ENCODE assay signal across 11 cellular contexts in the genomic region with DNA sequence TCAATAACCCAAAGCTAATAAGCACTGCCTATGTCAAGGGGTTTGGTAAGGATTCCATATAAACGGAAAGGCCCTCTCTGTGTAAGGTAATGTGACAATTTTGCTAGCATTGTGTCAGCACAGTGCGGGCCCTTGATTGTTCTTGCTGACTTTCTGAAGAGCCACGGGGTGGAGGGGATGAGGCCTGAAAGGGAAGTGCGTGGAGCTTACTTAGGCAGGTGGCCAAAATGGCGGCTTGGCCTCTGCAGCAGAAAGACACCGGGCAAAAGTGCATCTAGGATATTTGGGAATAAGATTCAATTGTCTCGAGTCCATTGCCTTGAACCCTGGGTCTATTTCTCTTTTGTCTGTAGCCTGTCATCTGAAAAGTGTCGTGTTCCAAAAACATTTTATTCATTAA.
DNase-seq lines count a peak whose midpoint lies in the region; ATAC-seq and TF ChIP-seq lines count a peak whose summit lies in the region.
"Had no signal": no experiment of that assay in that cellular context is flagged by ENCODE, and none has a peak within 500 bp of the region (broad histone marks: within the 10 kb centered on the region; RNA-seq: fewer than 3 reads in every experiment).

No MANE protein-coding gene starts in this region.

- peak overlapping the region; percentile 53 for H3K27ac ChIP-seq in GM23248
- H3K27ac ChIP-seq in rectal smooth muscle tissue (ENCODE audit: low read depth, low read length): peak overlapping the region; percentile 82
- H3K27ac ChIP-seq: BLaER1 had no signal

- H3K79me2 ChIP-seq in GM23248 (ENCODE audit: insufficient read depth): no peaks in the 10 kb centered on the region

- H3K36me3 ChIP-seq in GM23248 (ENCODE audit: low read depth) (no peaks in the 10 kb centered on the region), rectal smooth muscle tissue (ENCODE audit: control insufficient read depth, insufficient read depth, low read length) (no peaks in the 10 kb centered on the region)
- H3K36me3 ChIP-seq: BLaER1 had no signal

- 62 to 65% methylated on average over 8 of the region's 8 CpGs for WGBS in GM23248 (ENCODE audit: low coverage in 1 of 2, low lambda C conversion rate in 2 of 2, missing lambda C conversion rate in 2 of 2), 2 experiments

- H3F3A ChIP-seq in GM23248 (ENCODE audit: insufficient read depth): peaks cover 32% of the 10 kb centered on the region

- no peaks in the 10 kb centered on the region for H4K20me1 ChIP-seq in GM23248 (ENCODE audit: insufficient read depth)
- H4K20me1 ChIP-seq: BLaER1 had no signal

- intact Hi-C loops in left ventricle myocardium superior (cut with micrococcal nuclease): no loop called here

- in situ Hi-C loops in GM23248 (cut with MboI) (no loop called here), astrocyte of the cerebellum (cut with HindIII; ENCODE audit: low sequenced_read_pairs) (no loop called here), GM13977 (cut with MboI; ENCODE audit: low pct_unique_long_range_greater_than_20kb, low sequenced_read_pairs, unreplicated experiment) (no loop called here)

- H3K27me3 ChIP-seq in GM23248 (replicated peaks; ENCODE audit: insufficient read depth): no peaks in the 10 kb centered on the region
- no peaks in the 10 kb centered on the region for H3K27me3 ChIP-seq in rectal smooth muscle tissue (ENCODE audit: control insufficient read depth, insufficient read depth, low read length)
- H3K27me3 ChIP-seq: BLaER1 had no signal

- H3K4me3 ChIP-seq in GM23248 (no peak overlapping the region; the same call in 1 of the 2 replicates), astrocyte of the cerebellum (ENCODE audit: low read depth, low read length) (peak overlapping the region; percentile 4), rectal smooth muscle tissue (ENCODE audit: low read length) (no peak overlapping the region)
- H3K4me3 ChIP-seq: BLaER1 had no signal

- H3K9me2 ChIP-seq in GM23248 (ENCODE audit: insufficient read depth): no peaks in the 10 kb centered on the region

- peaks cover 43% of the 10 kb centered on the region for H3K4me1 ChIP-seq in GM23248 (ENCODE audit: insufficient read depth)
- peaks cover 32% of the 10 kb centered on the region for H3K4me1 ChIP-seq in rectal smooth muscle tissue (ENCODE audit: control insufficient read depth, insufficient read depth, low read length)
- H3K4me1 ChIP-seq: BLaER1 had no signal

- no peaks in the 10 kb centered on the region for H3K9me3 ChIP-seq in GM23248 (ENCODE audit: low read depth)
- H3K9me3 ChIP-seq: BLaER1 had no signal

- peak; percentile 41 for ATAC-seq in left ventricle myocardium superior
- no peak for ATAC-seq in HG02798 (IDR thresholded peaks at IDR 0.05; ENCODE audit: poor library complexity, unreplicated experiment)
- no peak for ATAC-seq in GM18498 (IDR thresholded peaks at IDR 0.05; ENCODE audit: unreplicated experiment)
- ATAC-seq: naive thymus-derived CD8-positive, alpha-beta T cell had no signal

- H2AFZ ChIP-seq in GM23248: peak overlapping the region; percentile 63

- TF ChIP-seq CTCF in astrocyte of the cerebellum (IDR thresholded peaks at IDR 0.05; ENCODE audit: low read depth, low read length, missing control alignments): no peak
- no peak for TF ChIP-seq CTCF in GM13977 (IDR thresholded peaks at IDR 0.05; ENCODE audit: extremely low read depth, insufficient read depth, missing control alignments)

- H3K9ac ChIP-seq in GM23248 (no peak overlapping the region), rectal smooth muscle tissue (ENCODE audit: low read length) (no peak overlapping the region)
- H3K9ac ChIP-seq: BLaER1 had no signal

- DNase-seq in GM23248 (no peak), astrocyte of the cerebellum (ENCODE audit: low read depth) (no peak), left ventricle myocardium superior (peak; percentile 41), GM13977 (ENCODE audit: low spot score) (no peak)
- DNase-seq in stimulated activated naive CD4-positive, alpha-beta T cell treated with Interleukin-2 at 50 U/mL for 16 hours (lab: John Stamatoyannopoulos, UW): no peak
- DNase-seq: naive thymus-derived CD8-positive, alpha-beta T cell; NCI-H526 had no signal

- H3K4me2 ChIP-seq in GM23248 (ENCODE audit: unreplicated experiment): peak overlapping the region; percentile 45
- H3K4me2 ChIP-seq: BLaER1 had no signal
